In genomic region chr15:58770519-58770856, GRCh38 we compare ENCODE assay signal across 8 cellular contexts. TPM values are rescaled to one million over a fixed set of nuclear protein-coding genes. Genes with fewer than 3 reads are reported as not detected.
DNase-seq lines count a peak whose midpoint lies in the region; ATAC-seq lines count a peak whose summit lies in the region.

No MANE protein-coding gene starts in this region.

- H3K9me3 Mint-ChIP-seq in activated T-cell treated with anti-CD3 and anti-CD28 coated beads, Interleukin-2, amount 50 U/mL, for 4 hours = no peaks in the 10 kb centered on the region
- H3K9me3 Mint-ChIP-seq in effector memory CD8-positive, alpha-beta T cell = no peaks in the 10 kb centered on the region

- peak overlapping the region; percentile 94 to 96 for H3K27ac Mint-ChIP-seq in effector memory CD8-positive, alpha-beta T cell

- ATAC-seq in activated T-cell treated with anti-CD3 and anti-CD28 coated beads, Interleukin-2, amount 50 U/mL, for 4 hours = peak; percentile 11 to 21
- ATAC-seq in HG02885 (IDR thresholded peaks at IDR 0.05; ENCODE audit: poor library complexity, unreplicated experiment) = peak; percentile 18
- peak; percentile 43 for ATAC-seq in effector memory CD8-positive, alpha-beta T cell (replicated peaks)

- no peaks in the 10 kb centered on the region for H3K27me3 ChIP-seq in muscle layer of colon (ENCODE audit: control insufficient read depth in 1 of 2, insufficient read depth in 2 of 2, low read length in 2 of 2)

- no peaks in the 10 kb centered on the region for H3K27me3 Mint-ChIP-seq in activated T-cell treated with anti-CD3 and anti-CD28 coated beads, Interleukin-2, amount 50 U/mL, for 4 hours (ENCODE audit: low read depth)
- H3K27me3 Mint-ChIP-seq in effector memory CD8-positive, alpha-beta T cell = no peaks in the 10 kb centered on the region

- H3K36me3 ChIP-seq in muscle layer of colon (ENCODE audit: insufficient read depth, low read length) = no peaks in the 10 kb centered on the region

- peaks cover 34% of the 10 kb centered on the region for H3K4me1 ChIP-seq in muscle layer of colon (ENCODE audit: insufficient read depth, low read length)

- H3K4me3 Mint-ChIP-seq in activated T-cell treated with anti-CD3 and anti-CD28 coated beads, Interleukin-2, amount 50 U/mL, for 4 hours = peak overlapping the region; percentile 91
- no peak overlapping the region for H3K4me3 Mint-ChIP-seq in effector memory CD8-positive, alpha-beta T cell

- DNase-seq in activated T-cell treated with anti-CD3 and anti-CD28 coated beads, Interleukin-2, amount 50 U/mL, for 4 hours = no peak
- DNase-seq in activated T-cell treated with anti-CD3 and anti-CD28 coated beads for 4 hours (no peak), RKO (ENCODE audit: low spot score) (peak; percentile 88), NCI-H1694 treated with DMSO at 0.1 percent for 48 hours (lab: John Stamatoyannopoulos, UW) (no peak), NCI-H2107 (lab: John Stamatoyannopoulos, UW) (no peak)
- no peak for DNase-seq in effector memory CD8-positive, alpha-beta T cell

- no peaks in the 10 kb centered on the region for H3K36me3 Mint-ChIP-seq in activated T-cell treated with anti-CD3 and anti-CD28 coated beads, Interleukin-2, amount 50 U/mL, for 4 hours (ENCODE audit: insufficient read depth)
- peaks cover 7% of the 10 kb centered on the region for H3K36me3 Mint-ChIP-seq in effector memory CD8-positive, alpha-beta T cell (ENCODE audit: insufficient read depth)

- no peaks in the 10 kb centered on the region for H3K9me3 ChIP-seq in muscle layer of colon (ENCODE audit: low read length)

- peak overlapping the region; percentile 84 for H3K27ac ChIP-seq in muscle layer of colon (ENCODE audit: low read depth, low read length)

- H3K4me1 Mint-ChIP-seq in activated T-cell treated with anti-CD3 and anti-CD28 coated beads, Interleukin-2, amount 50 U/mL, for 4 hours (ENCODE audit: low read depth) = no peaks in the 10 kb centered on the region
- H3K4me1 Mint-ChIP-seq in effector memory CD8-positive, alpha-beta T cell (ENCODE audit: low read depth in 2 of 2) = peaks cover 7 to 13% of the 10 kb centered on the region in 2 donors

- H3K9ac ChIP-seq in muscle layer of colon (ENCODE audit: low read length) = peak overlapping the region; percentile 74

- peak overlapping the region; percentile 12 to 74 for H3K4me3 ChIP-seq in muscle layer of colon (ENCODE audit: low read depth in 1 of 2, low read length in 2 of 2)

RNA-seq across cellular contexts. Expression of gene MINDY2, which starts 0.6 kb away (rescaled TPM):
- 1 to 10 TPM; 4.1 to 8.4 (median 5.9) TPM for total RNA-seq in activated T-cell treated with anti-CD3 and anti-CD28 coated beads, Interleukin-2, amount 50 U/mL, for 4 hours

RNA-seq across cellular contexts. Expression of gene ADAM10, which starts 21.0 kb away (rescaled TPM):
- 10 to 100 TPM; 57.0 to 60.2 (median 57.5) TPM for total RNA-seq in activated T-cell treated with anti-CD3 and anti-CD28 coated beads, Interleukin-2, amount 50 U/mL, for 4 hours
